In the genomic region with DNA sequence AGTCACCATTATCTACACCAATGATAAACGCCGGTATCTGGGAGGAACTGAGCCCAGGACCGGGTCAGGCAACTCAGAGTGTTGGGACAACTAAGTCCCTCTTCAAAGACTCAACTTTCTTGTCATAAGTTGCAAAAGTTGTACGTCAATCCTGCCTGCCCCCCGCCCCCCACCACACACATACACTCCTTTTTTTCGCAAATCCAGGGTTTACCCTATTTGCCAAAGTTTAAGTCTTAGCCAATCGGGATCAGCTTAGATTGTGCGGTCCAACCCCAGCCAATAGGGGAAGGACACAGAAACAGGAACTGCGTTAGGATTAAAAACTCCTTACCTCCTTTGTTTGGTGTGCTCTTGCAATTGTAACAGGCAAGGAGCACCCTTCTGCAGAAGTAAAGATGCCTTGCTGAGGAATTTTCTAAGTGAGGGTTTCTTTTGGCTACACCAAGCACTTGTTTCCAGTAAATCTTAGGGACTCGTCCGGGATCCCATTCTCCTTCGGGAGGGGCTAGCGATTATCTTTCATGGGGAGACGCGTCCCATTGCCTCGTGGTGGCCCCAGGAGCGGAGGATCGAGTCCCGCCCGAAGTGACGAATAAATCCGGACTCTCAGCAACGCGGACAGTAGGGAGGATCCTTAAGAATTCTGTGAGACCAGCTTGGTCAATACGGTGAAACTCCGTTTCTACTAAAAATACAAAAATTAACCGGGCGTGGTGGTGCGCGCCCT, we compare ENCODE assay signal across 2 cellular contexts.
TF ChIP-seq lines count a peak whose summit lies in the region.

No MANE protein-coding gene starts in this region.

TF ChIP-seq in HEK293T, 16 proteins besides CTCF, POLR2A, EP300 and RAD21:
- no peak for TF ChIP-seq ZNF384 (IDR thresholded peaks at IDR 0.05)
- no peak for TF ChIP-seq FOXK2 (IDR thresholded peaks at IDR 0.05)
- TF ChIP-seq, protein P1, sequence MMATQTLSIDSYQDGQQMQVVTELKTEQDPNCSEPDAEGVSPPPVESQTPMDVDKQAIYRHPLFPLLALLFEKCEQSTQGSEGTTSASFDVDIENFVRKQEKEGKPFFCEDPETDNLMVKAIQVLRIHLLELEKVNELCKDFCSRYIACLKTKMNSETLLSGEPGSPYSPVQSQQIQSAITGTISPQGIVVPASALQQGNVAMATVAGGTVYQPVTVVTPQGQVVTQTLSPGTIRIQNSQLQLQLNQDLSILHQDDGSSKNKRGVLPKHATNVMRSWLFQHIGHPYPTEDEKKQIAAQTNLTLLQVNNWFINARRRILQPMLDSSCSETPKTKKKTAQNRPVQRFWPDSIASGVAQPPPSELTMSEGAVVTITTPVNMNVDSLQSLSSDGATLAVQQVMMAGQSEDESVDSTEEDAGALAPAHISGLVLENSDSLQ (IDR thresholded peaks at IDR 0.05): peak; percentile 18; the same call in 1 of the 2 replicates
- no peak for TF ChIP-seq FOXA1 (IDR thresholded peaks at IDR 0.05)
- TF ChIP-seq HDGF (IDR thresholded peaks at IDR 0.05; ENCODE audit: borderline replicate concordance): no peak
- TF ChIP-seq TARDBP (IDR thresholded peaks at IDR 0.05): no peak
- no peak for TF ChIP-seq SP1 (IDR thresholded peaks at IDR 0.05)
- TF ChIP-seq ELF4 (IDR thresholded peaks at IDR 0.05): no peak
- TF ChIP-seq L3MBTL2 (conservative IDR thresholded peaks at IDR 0.05): peak; percentile 86
- no peak for TF ChIP-seq ARNT (IDR thresholded peaks at IDR 0.05)

TF ChIP-seq in H1, 55 proteins besides CTCF, POLR2A, EP300 and RAD21:
- TF ChIP-seq KDM4A (IDR thresholded peaks at IDR 0.05; ENCODE audit: low read depth, low read length, severe bottlenecking) (peak; percentile 52), TBP (IDR thresholded peaks at IDR 0.05; ENCODE audit: low read depth, low read length) (peak; percentile 72), SP1 (IDR thresholded peaks at IDR 0.05; ENCODE audit: low read depth, low read length) (0 out of 2 replicates have a peak, but pooled peaks have one; percentile 24), HDAC2 (IDR thresholded peaks at IDR 0.05; ENCODE audit: borderline replicate concordance in 1 of 2, low read depth in 2 of 2, low read length in 2 of 2) (0 out of 4 replicates have a peak, but pooled peaks of 1 of the 2 experiments have one; percentile 21), POLR2AphosphoS5 (IDR thresholded peaks at IDR 0.05; ENCODE audit: low read depth, low read length) (peak; percentile 71), ASH2L (IDR thresholded peaks at IDR 0.05; ENCODE audit: low read length) (peak; percentile 43), ZNF274 (IDR thresholded peaks at IDR 0.05; ENCODE audit: borderline replicate concordance, extremely low read depth, low read length) (no peak), RBBP5 (IDR thresholded peaks at IDR 0.05; ENCODE audit: borderline replicate concordance, low read depth, low read length) (peak; percentile 33; the same call in 1 of the 2 replicates), EGR1 (IDR thresholded peaks at IDR 0.05; ENCODE audit: borderline replicate concordance, low read depth, low read length) (no peak), RXRA (IDR thresholded peaks at IDR 0.05; ENCODE audit: insufficient read depth, low read depth, low read length) (no peak), TAF1 (IDR thresholded peaks at IDR 0.05; ENCODE audit: low read depth, low read length) (peak; percentile 69), YY1 (IDR thresholded peaks at IDR 0.05; ENCODE audit: low read depth, low read length) (peak; percentile 39; the same call in 1 of the 2 replicates), PHF8 (conservative IDR thresholded peaks at IDR 0.05; ENCODE audit: low read depth, low read length) (peak; percentile 38; the same call in 1 of the 2 replicates)
- TF ChIP-seq, protein P2, sequence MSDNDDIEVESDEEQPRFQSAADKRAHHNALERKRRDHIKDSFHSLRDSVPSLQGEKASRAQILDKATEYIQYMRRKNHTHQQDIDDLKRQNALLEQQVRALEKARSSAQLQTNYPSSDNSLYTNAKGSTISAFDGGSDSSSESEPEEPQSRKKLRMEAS (IDR thresholded peaks at IDR 0.05): peak; percentile 68
